In the genomic region with DNA sequence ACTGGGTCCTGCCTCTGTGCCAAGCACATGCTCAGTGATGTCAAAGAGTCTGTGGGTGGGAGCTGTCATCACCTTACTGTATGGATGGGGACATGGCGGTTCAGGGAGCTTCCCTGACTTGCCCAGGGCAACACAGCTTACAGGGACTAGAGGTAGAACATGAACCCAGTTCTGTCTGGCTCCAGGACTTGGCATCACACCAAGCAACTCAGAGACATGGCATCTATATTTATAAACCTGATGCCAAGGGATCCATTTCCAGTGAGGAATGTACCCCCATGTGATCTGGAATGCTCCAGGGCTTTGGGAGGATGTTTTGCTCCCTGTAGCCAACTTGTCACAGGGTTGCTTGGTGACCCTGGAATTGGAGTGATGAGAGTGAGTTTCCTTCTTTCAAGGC, we compare ENCODE assay signal across 16 cellular contexts. TPM values are rescaled to one million over a fixed set of nuclear protein-coding genes. Genes with fewer than 3 reads are reported as not detected.
A peak's percentile ranks its signal among the peaks of the same experiment; 100 is the strongest.
DNase-seq lines count a peak whose midpoint lies in the region; ATAC-seq and TF ChIP-seq lines count a peak whose summit lies in the region.
"Had no signal": no experiment of that assay in that cellular context is flagged by ENCODE, and none has a peak within 500 bp of the region (broad histone marks: within the 10 kb centered on the region; RNA-seq: fewer than 3 reads in every experiment).

No MANE protein-coding gene starts in this region.

- dilution Hi-C loops in mammary epithelial cell (cut with HindIII; ENCODE audit: low sequenced_read_pairs): loop anchor here (5.0 kb wide), 1 partner anchor 53 kb away; no protein-coding TSS in a partner anchor

- TF ChIP-seq CTCF in MCF 10A (IDR thresholded peaks at IDR 0.05; ENCODE audit: unreplicated experiment): no peak
- TF ChIP-seq CTCF in breast epithelium (IDR thresholded peaks at IDR 0.05): no peak
- no peak for TF ChIP-seq CTCF in mammary epithelial cell (conservative IDR thresholded peaks at IDR 0.05 in 1 of 2, IDR thresholded peaks at IDR 0.05 in 1 of 2; ENCODE audit: extremely low read depth in 1 of 2, insufficient read depth in 1 of 2, low read depth in 1 of 2, low read length in 2 of 2)
- no peak for TF ChIP-seq CTCF in A673 (conservative IDR thresholded peaks at IDR 0.05; ENCODE audit: low read depth, low read length)

- intact Hi-C loops in MCF 10A (cut with micrococcal nuclease): no loop called here
- intact Hi-C loops in breast epithelium (cut with DNase I; ENCODE audit: low total_unique reads): no loop called here
- intact Hi-C loops in mammary epithelial cell (cut with micrococcal nuclease): no loop called here
- intact Hi-C loops in A673 (cut with micrococcal nuclease; ENCODE audit: unreplicated experiment): no loop called here

- H3K4me1 Mint-ChIP-seq in MCF 10A (ENCODE audit: insufficient read depth, unreplicated experiment): peaks cover 36% of the 10 kb centered on the region

- H4K20me1 ChIP-seq in mammary epithelial cell (ENCODE audit: insufficient read depth, low read length): no peaks in the 10 kb centered on the region

- BruUV-seq in MCF 10A (replicated peaks; lab: Mats Ljungman, UMichigan) (no TSS peak), mammary epithelial cell (replicated peaks; lab: Mats Ljungman, UMichigan) (no TSS peak), A673 (replicated peaks; lab: Mats Ljungman, UMichigan) (no TSS peak)

- peaks cover 8% of the 10 kb centered on the region for H3K9me3 Mint-ChIP-seq in MCF 10A (ENCODE audit: unreplicated experiment)

- no peak overlapping the region for H3K27ac Mint-ChIP-seq in MCF 10A (ENCODE audit: low read depth, unreplicated experiment)

- H3K4me1 ChIP-seq in breast epithelium (no peaks in the 10 kb centered on the region), SJCRH30 (no peaks in the 10 kb centered on the region), mammary epithelial cell (ENCODE audit: insufficient read depth, low read length) (peaks cover 46% of the 10 kb centered on the region), A673 (ENCODE audit: insufficient read depth, low read length, poor library complexity, severe bottlenecking) (peaks cover 4% of the 10 kb centered on the region)
- H3K4me1 ChIP-seq: gastroesophageal sphincter, psoas muscle had no signal

- no peaks in the 10 kb centered on the region for H3K36me3 Mint-ChIP-seq in MCF 10A (ENCODE audit: insufficient read depth, unreplicated experiment)

- CTCF ChIA-PET in MCF 10A (lab: Yijun Ruan, JAX): interaction anchor here (0.6 kb wide), 1 partner anchor 865 kb away, joined by 4 read pairs; no protein-coding TSS in a partner anchor
- CTCF ChIA-PET in mammary epithelial cell (lab: Charles Lee; ENCODE audit: low non-redundant PET): no interaction called here
- CTCF ChIA-PET in A673 (lab: Charles Lee): no interaction called here

- peak; percentile 58 for DNase-seq in MCF 10A (ENCODE audit: unreplicated experiment)
- DNase-seq in breast epithelium (ENCODE audit: low spot score in 2 of 2): no peak
- peak; percentile 39 to 44 for DNase-seq in SJCRH30
- DNase-seq in mammary epithelial cell: peak; percentile 51
- DNase-seq in stimulated activated CD8-positive, alpha-beta memory T cell treated with anti-CD3 and anti-CD28 coated beads, Interleukin-4, amount 100 ng/mL, for 48 hours: peak; percentile 28
- no peak for DNase-seq in HT-29 (ENCODE audit: low spot score)
- DNase-seq in A673 (ENCODE audit: low spot score): no peak
- DNase-seq: caudate nucleus, NCI-H1694, NCI-H510A, psoas muscle had no signal

- in situ Hi-C loops in mammary epithelial cell (cut with MboI; ENCODE audit: low sequenced_read_pairs in 2 of 2): no loop called here

- no peak overlapping the region for H3K4me2 ChIP-seq in mammary epithelial cell (ENCODE audit: insufficient read depth, low read depth, low read length)

- no peak overlapping the region for H3K4me3 Mint-ChIP-seq in MCF 10A (ENCODE audit: unreplicated experiment)

- no peak for TF ChIP-seq POLR2A in breast epithelium (IDR thresholded peaks at IDR 0.05)

- H3K36me3 ChIP-seq in breast epithelium: no peaks in the 10 kb centered on the region
- H3K36me3 ChIP-seq in SJCRH30: no peaks in the 10 kb centered on the region
- H3K36me3 ChIP-seq in mammary epithelial cell (ENCODE audit: insufficient read depth, low read length): no peaks in the 10 kb centered on the region
- no peaks in the 10 kb centered on the region for H3K36me3 ChIP-seq in A673 (ENCODE audit: insufficient read depth, low read length, poor library complexity, severe bottlenecking)
- H3K36me3 ChIP-seq: gastroesophageal sphincter had no signal

- no peak overlapping the region for H3K9ac ChIP-seq in mammary epithelial cell (ENCODE audit: insufficient read depth, low read length)

- H2AFZ ChIP-seq in mammary epithelial cell (ENCODE audit: low read depth, low read length): no peak overlapping the region

- H3K9me3 ChIP-seq in breast epithelium (peaks cover 0 to 4% of the 10 kb centered on the region in 2 donors), SJCRH30 (replicated peaks) (no peaks in the 10 kb centered on the region), mammary epithelial cell (replicated peaks; ENCODE audit: insufficient read depth, low read length) (no peaks in the 10 kb centered on the region), A673 (ENCODE audit: low read depth, low read length, poor library complexity, severe bottlenecking) (no peaks in the 10 kb centered on the region)
- H3K9me3 ChIP-seq: psoas muscle had no signal

- no peak overlapping the region for H3K4me3 ChIP-seq in breast epithelium
- no peak overlapping the region for H3K4me3 ChIP-seq in SJCRH30
- H3K4me3 ChIP-seq in mammary epithelial cell (replicated peaks in 1 of 3; ENCODE audit: insufficient read depth in 1 of 3, low read depth in 2 of 3, low read length in 3 of 3): no peak overlapping the region
- no peak overlapping the region for H3K4me3 ChIP-seq in A673 (ENCODE audit: low read depth, low read length, poor library complexity, severe bottlenecking)
- H3K4me3 ChIP-seq: gastroesophageal sphincter, psoas muscle had no signal

- POLR2A ChIA-PET in MCF 10A (lab: Yijun Ruan, JAX) (no interaction called here), A673 (lab: Charles Lee; ENCODE audit: low non-redundant PET) (no interaction called here)

- no peaks in the 10 kb centered on the region for H3K79me2 ChIP-seq in mammary epithelial cell (ENCODE audit: insufficient read depth, low read length)

- H3K27me3 Mint-ChIP-seq in MCF 10A (ENCODE audit: insufficient read depth, unreplicated experiment): no peaks in the 10 kb centered on the region

- H3K27me3 ChIP-seq in breast epithelium (no peaks in the 10 kb centered on the region), SJCRH30 (peaks cover 3% of the 10 kb centered on the region; the same call in 1 of the 2 replicates), mammary epithelial cell (ENCODE audit: insufficient read depth, low read length) (no peaks in the 10 kb centered on the region), A673 (replicated peaks; ENCODE audit: insufficient read depth, low read depth, low read length, poor library complexity) (no peaks in the 10 kb centered on the region)

- WGBS in mammary epithelial cell (ENCODE audit: low coverage, missing lambda C conversion rate): 73% methylated on average over 1 of the region's 1 CpG

- ATAC-seq in GM19397 (IDR thresholded peaks at IDR 0.05; ENCODE audit: unreplicated experiment): no peak
- ATAC-seq: gastroesophageal sphincter, psoas muscle had no signal

- H3K27ac ChIP-seq in breast epithelium (no peak overlapping the region), SJCRH30 (no peak overlapping the region), mammary epithelial cell (ENCODE audit: insufficient read depth, low read depth, low read length) (no peak overlapping the region), A673 (ENCODE audit: low read depth, low read length, poor library complexity, severe bottlenecking) (no peak overlapping the region)
- H3K27ac ChIP-seq: gastroesophageal sphincter, psoas muscle had no signal

RNA-seq across cellular contexts. Expression of a gene that starts 38.3 kb away (rescaled TPM):
- not detected in 2 replicates for total RNA-seq in MCF 10A (2022)
- total RNA-seq in breast epithelium: not detected
- not detected in 2 replicates for total RNA-seq in SJCRH30 (2014; rRNA removed; shearing (Covaris generic))
- total RNA-seq in mammary epithelial cell: not detected
- polyA plus RNA-seq in mammary epithelial cell: not detected
- polyA minus RNA-seq in mammary epithelial cell: not detected
- total RNA-seq in HT-29 (2014; rRNA removed; shearing (Covaris generic)): not detected in 2 replicates
- not detected in 2 replicates for total RNA-seq in A673 (2021)
- total RNA-seq: gastroesophageal sphincter, OCI-LY7, psoas muscle, subcutaneous adipose tissue had no signal
- polyA plus RNA-seq: neural cell, psoas muscle had no signal

Comparison
In these comparisons a context has a peak if more than half of its experiments do, and no peak if none do; other contexts are left out.
1. DNase-seq: peak in MCF 10A (single experiment), SJCRH30 (2 of 2), mammary epithelial cell (single experiment) and stimulated activated CD8-positive, alpha-beta memory T cell treated with anti-CD3 and anti-CD28 coated beads, Interleukin-4, amount 100 ng/mL, for 48 hours (single experiment); none in breast epithelium (0 of 2), HT-29 (single experiment) and A673 (single experiment).